Comparison of ENCODE assay signal across 7 cellular contexts in genomic region chr1:147389532-147390184, GRCh38.
DNase-seq lines count a peak whose midpoint lies in the region; ATAC-seq, FAIRE-seq and TF ChIP-seq lines count a peak whose summit lies in the region.

No MANE protein-coding gene starts in this region.

- H3K36me3 Mint-ChIP-seq in stimulated activated naive B cell treated with anti-CD40 and anti-IgM and Interleukin-4, amounts not matched to agents 10 μg/mL and 1 μg/mL and 100 μg/mL, for 72 hours = no peaks in the 10 kb centered on the region

- H3K9me2 ChIP-seq in DOHH2 (replicated peaks; ENCODE audit: control insufficient read depth, low read length) = no peaks in the 10 kb centered on the region

- H3K9ac ChIP-seq in GM12878 (ENCODE audit: control insufficient read depth, insufficient read depth, low read length) = no peak overlapping the region

- H4K20me1 ChIP-seq in DOHH2 (ENCODE audit: control insufficient read depth, insufficient read depth, low read depth, low read length) (no peaks in the 10 kb centered on the region), GM12878 (ENCODE audit: control insufficient read depth, insufficient read depth) (no peaks in the 10 kb centered on the region; the same call in 1 of the 2 replicates)

- H3K4me3 ChIP-seq in DOHH2 (ENCODE audit: low read length) (no peak overlapping the region), GM12878 (no peak overlapping the region)

- no peaks in the 10 kb centered on the region for H3K79me2 ChIP-seq in DOHH2 (ENCODE audit: control insufficient read depth, low read length)
- H3K79me2 ChIP-seq in GM12878 (ENCODE audit: control insufficient read depth, insufficient read depth, low read length) = no peaks in the 10 kb centered on the region

- H3K27me3 ChIP-seq in DOHH2 (ENCODE audit: control insufficient read depth, low read length) (no peaks in the 10 kb centered on the region), GM12878 (replicated peaks in 1 of 2; ENCODE audit: control insufficient read depth in 2 of 2, insufficient read depth in 2 of 2, low read length in 1 of 2) (no peaks in the 10 kb centered on the region)

- BruUV-seq in GM12878 (replicated peaks; lab: Mats Ljungman, UMichigan) = no TSS peak

- H3K4me1 Mint-ChIP-seq in stimulated activated naive B cell treated with anti-CD40 and anti-IgM and Interleukin-4, amounts not matched to agents 10 μg/mL and 1 μg/mL and 100 μg/mL, for 72 hours = no peaks in the 10 kb centered on the region

- WGBS in GM12878 (ENCODE audit: insufficient coverage, insufficient replicate concordance, low lambda C conversion rate, missing lambda C conversion rate) = 62% methylated on average over 8 of the region's 8 CpGs

- peak; percentile 69 for TF ChIP-seq RAD21 in GM12878 (IDR thresholded peaks at IDR 0.05; ENCODE audit: insufficient read depth, low read depth, low read length)

- no peak for TF ChIP-seq POLR2A in GM12878 (IDR thresholded peaks at IDR 0.05; ENCODE audit: low read depth, low read length)

- no peak overlapping the region for H3K4me3 Mint-ChIP-seq in stimulated activated naive B cell treated with anti-CD40 and anti-IgM and Interleukin-4, amounts not matched to agents 10 μg/mL and 1 μg/mL and 100 μg/mL, for 72 hours

- DNase-seq in NCI-H446 (lab: John Stamatoyannopoulos, UW) (peak; percentile 32 to 68), GM12878 (ENCODE audit: low read depth, low spot score) (no peak), iPS-NIHi11 (ENCODE audit: low spot score) (peak; percentile 69)
- no peak for DNase-seq in stimulated activated naive B cell treated with anti-CD40 and anti-IgM and Interleukin-4, amounts not matched to agents 10 μg/mL and 1 μg/mL and 100 μg/mL, for 72 hours

- TF ChIP-seq CTCF in DOHH2 (IDR thresholded peaks at IDR 0.05; ENCODE audit: low read depth, low read length, poor library complexity, severe bottlenecking) = peak; percentile 73
- peak; percentile 66 to 77 (median 72) for TF ChIP-seq CTCF in GM12878 (IDR thresholded peaks at IDR 0.05 in 2 of 3, conservative IDR thresholded peaks at IDR 0.05 in 1 of 3; ENCODE audit: control insufficient read depth in 2 of 3, extremely low read depth in 1 of 3, insufficient read depth in 1 of 3, low read depth in 3 of 3, low read length in 3 of 3)

- H3F3A ChIP-seq in DOHH2 (ENCODE audit: control insufficient read depth, insufficient read depth) = no peaks in the 10 kb centered on the region

- no peaks in the 10 kb centered on the region for H3K36me3 ChIP-seq in DOHH2 (ENCODE audit: control insufficient read depth, low read length)
- no peaks in the 10 kb centered on the region for H3K36me3 ChIP-seq in GM12878 (ENCODE audit: control insufficient read depth in 2 of 2, insufficient read depth in 2 of 2, low read length in 1 of 2)

- RAD21 ChIA-PET in GM12878 (lab: Charles Lee; ENCODE audit: unreplicated experiment) = interaction anchor here (1.0 to 2.9 kb wide), 7 partner anchors 13 to 193 kb away, joined by 3 to 52 read pairs (median 4); no protein-coding TSS in a partner anchor

- no peak overlapping the region for H3K27ac ChIP-seq in DOHH2 (ENCODE audit: low read depth, low read length)
- no peak overlapping the region for H3K27ac ChIP-seq in GM12878 (ENCODE audit: control insufficient read depth, insufficient read depth)

- in situ Hi-C loops in GM12878 (cut with MboI) = no loop called here

- TF ChIP-seq EP300 in GM12878 (IDR thresholded peaks at IDR 0.05; ENCODE audit: borderline replicate concordance in 1 of 2, control insufficient read depth in 1 of 2, low read depth in 2 of 2, low read length in 2 of 2) = no peak

- no peak overlapping the region for H3K27ac Mint-ChIP-seq in stimulated activated naive B cell treated with anti-CD40 and anti-IgM and Interleukin-4, amounts not matched to agents 10 μg/mL and 1 μg/mL and 100 μg/mL, for 72 hours

- H3K4me2 ChIP-seq in DOHH2 (ENCODE audit: low read length) (no peak overlapping the region), GM12878 (ENCODE audit: control insufficient read depth, insufficient read depth) (no peak overlapping the region)

- peak; percentile 66 for FAIRE-seq in GM12878 (lab: Jason Lieb, UNC)

- intact Hi-C loops in GM12878 (cut with micrococcal nuclease; ENCODE audit: unreplicated experiment) = loop anchor here (1.0 kb wide), 1 partner anchor 116 kb away; no protein-coding TSS in a partner anchor

- SMC1A ChIA-PET in GM12878 (lab: Charles Lee; ENCODE audit: uncharacterized antibody, unreplicated experiment) = interaction anchor here (0.8 to 2.7 kb wide), 8 partner anchors 11 to 202 kb away, joined by 3 to 48 read pairs (median 3); no protein-coding TSS in a partner anchor

- POLR2A ChIA-PET in GM12878 (lab: Charles Lee) = interaction anchor here (0.7 to 1.2 kb wide), 2 partner anchors 16 to 116 kb away, joined by 3 to 5 read pairs; no protein-coding TSS in a partner anchor

- peaks cover 4 to 5% of the 10 kb centered on the region in 2 donors for H3K9me3 Mint-ChIP-seq in stimulated activated naive B cell treated with anti-CD40 and anti-IgM and Interleukin-4, amounts not matched to agents 10 μg/mL and 1 μg/mL and 100 μg/mL, for 72 hours

- H3K4me1 ChIP-seq in DOHH2 (ENCODE audit: control insufficient read depth, low read length) (no peaks in the 10 kb centered on the region), GM12878 (ENCODE audit: control insufficient read depth, insufficient read depth, low read length) (no peaks in the 10 kb centered on the region)

- H3K9me3 ChIP-seq in DOHH2 (ENCODE audit: control insufficient read depth, insufficient read depth, low read length) = no peaks in the 10 kb centered on the region
- no peaks in the 10 kb centered on the region for H3K9me3 ChIP-seq in GM12878 (replicated peaks; ENCODE audit: control insufficient read depth, insufficient read depth, low read length)

- peak; percentile 56 for ATAC-seq in HG02610 (IDR thresholded peaks at IDR 0.05; ENCODE audit: unreplicated experiment)
- peak; percentile 84 for ATAC-seq in GM12878
- peak; percentile 51 to 69 for ATAC-seq in stimulated activated naive B cell treated with anti-CD40 and anti-IgM and Interleukin-4, amounts not matched to agents 10 μg/mL and 1 μg/mL and 100 μg/mL, for 72 hours (replicated peaks)
- no peak for ATAC-seq in HG03521 (IDR thresholded peaks at IDR 0.05; ENCODE audit: unreplicated experiment)

- CTCF ChIA-PET in GM12878 (lab: Yijun Ruan, JAX) = interaction anchor here (1.0 to 4.0 kb wide), 14 partner anchors 11 to 442 kb away, joined by 3 to 107 read pairs (median 4); no protein-coding TSS in a partner anchor

- H2AFZ ChIP-seq in GM12878 (ENCODE audit: control insufficient read depth, low read depth, low read length) = no peak overlapping the region

- peaks cover 21 to 39% of the 10 kb centered on the region in 2 donors for H3K27me3 Mint-ChIP-seq in stimulated activated naive B cell treated with anti-CD40 and anti-IgM and Interleukin-4, amounts not matched to agents 10 μg/mL and 1 μg/mL and 100 μg/mL, for 72 hours

TF ChIP-seq in GM12878, 131 proteins besides CTCF, POLR2A, EP300 and RAD21:
- TF ChIP-seq TCF3 (IDR thresholded peaks at IDR 0.05; ENCODE audit: borderline replicate concordance, insufficient read depth, low read depth, low read length) = no peak
- no peak for TF ChIP-seq GABPA (IDR thresholded peaks at IDR 0.05; ENCODE audit: low read depth)
- TF ChIP-seq SMC3 (IDR thresholded peaks at IDR 0.05; ENCODE audit: borderline replicate concordance, low read length) = peak; percentile 77

Comparison
In these comparisons a context has a peak if more than half of its experiments do, and no peak if none do; other contexts are left out.
1. DNase-seq: peak in NCI-H446 (2 of 2) and iPS-NIHi11 (single experiment); none in GM12878 (single experiment) and stimulated activated naive B cell treated with anti-CD40 and anti-IgM and Interleukin-4, amounts not matched to agents 10 μg/mL and 1 μg/mL and 100 μg/mL, for 72 hours (single experiment).